In the genomic region with DNA sequence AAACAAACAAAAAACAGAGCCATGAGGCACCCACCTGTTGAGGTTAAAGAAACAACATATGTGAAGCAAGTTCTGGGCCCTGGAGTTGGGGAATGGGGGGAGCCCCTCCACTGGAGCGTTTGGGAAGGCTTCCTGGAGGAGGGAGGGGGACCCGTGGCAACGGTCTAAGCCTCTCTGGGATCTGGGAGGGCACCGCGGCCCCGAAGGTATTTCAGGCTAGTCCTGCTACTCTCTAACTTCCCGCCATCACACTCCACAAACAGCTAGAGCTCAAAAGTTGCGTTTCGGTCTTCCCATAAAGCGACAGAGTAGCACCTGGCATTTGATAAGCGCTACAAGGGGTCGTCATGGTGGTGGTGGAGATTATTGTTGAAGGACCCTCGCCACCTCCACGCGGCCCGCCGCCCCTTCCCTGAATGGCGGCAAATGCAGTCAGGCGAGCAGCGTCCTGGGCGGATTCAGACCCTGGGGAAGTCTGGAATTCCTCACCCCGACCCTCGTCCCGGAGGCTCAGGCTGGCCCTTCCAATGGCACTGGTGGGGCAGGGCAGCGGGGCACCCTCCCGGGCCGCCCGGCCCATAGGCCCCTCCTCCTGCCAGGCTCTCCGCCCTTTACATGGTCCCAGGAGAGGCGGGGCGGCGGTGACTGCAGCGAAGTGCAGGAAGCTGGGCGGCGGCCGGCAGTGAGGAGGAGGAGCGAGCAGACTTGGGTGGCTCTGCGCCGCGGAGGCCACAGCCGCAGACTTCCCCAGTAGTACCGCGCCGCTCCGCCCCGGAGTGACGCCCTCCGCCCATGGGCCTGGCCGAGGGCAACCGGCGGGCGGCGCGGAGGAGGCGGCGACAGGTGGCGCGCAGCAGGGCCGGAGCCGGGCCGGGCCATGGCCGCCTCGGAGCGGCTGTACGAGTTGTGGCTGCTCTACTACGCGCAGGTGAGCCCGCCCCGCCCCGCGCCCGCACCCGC, we compare ENCODE assay signal across 8 cellular contexts. TPM values are rescaled to one million over a fixed set of nuclear protein-coding genes. Genes with fewer than 3 reads are reported as not detected.
DNase-seq lines count a peak whose midpoint lies in the region; ATAC-seq and TF ChIP-seq lines count a peak whose summit lies in the region.

A gene with protein sequence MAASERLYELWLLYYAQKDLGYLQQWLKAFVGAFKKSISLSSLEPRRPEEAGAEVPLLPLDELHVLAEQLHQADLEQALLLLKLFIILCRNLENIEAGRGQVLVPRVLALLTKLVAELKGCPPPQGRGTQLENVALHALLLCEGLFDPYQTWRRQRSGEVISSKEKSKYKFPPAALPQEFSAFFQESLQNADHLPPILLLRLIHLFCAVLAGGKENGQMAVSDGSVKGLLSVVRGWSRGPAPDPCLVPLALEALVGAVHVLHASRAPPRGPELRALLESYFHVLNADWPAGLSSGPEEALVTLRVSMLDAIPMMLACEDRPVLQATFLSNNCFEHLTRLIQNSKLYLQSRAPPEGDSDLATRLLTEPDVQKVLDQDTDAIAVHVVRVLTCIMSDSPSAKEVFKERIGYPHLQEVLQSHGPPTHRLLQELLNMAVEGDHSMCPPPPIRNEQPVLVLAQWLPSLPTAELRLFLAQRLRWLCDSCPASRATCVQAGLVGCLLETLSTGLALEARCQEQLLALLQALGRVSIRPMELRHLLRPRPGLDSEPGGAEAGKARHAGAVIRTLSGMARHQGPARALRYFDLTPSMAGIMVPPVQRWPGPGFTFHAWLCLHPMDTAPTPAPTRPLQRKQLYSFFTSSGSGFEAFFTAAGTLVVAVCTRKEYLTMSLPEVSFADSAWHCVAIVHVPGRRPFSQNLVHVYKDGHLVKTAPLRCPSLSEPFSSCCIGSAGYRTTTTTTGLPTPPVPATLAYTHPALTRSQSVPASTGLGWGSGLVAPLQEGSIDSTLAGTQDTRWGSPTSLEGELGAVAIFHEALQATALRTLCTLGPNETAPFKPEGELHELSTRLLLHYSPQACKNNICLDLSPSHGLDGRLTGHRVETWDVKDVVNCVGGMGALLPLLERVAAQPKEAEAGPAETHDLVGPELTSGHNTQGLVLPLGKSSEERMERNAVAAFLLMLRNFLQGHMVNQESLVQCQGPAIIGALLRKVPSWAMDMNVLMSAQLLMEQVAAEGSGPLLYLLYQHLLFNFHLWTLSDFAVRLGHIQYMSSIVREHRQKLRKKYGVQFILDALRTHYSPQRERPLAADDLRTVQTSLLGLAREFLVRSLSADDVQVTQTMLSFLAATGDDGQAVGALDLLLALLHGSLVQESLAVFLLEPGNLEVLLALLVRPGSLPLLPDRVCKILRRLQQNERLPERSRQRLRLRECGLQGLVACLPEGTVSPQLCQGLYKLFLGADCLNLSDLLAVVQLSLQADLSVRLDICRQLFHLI (N-terminal part only) (plus strand): TSS at position 682 of the 960 bp plus-strand sequence. CDS start 196 bp downstream, at position 878.

- peak within 1 kb of the TSS; percentile 87 for H3K4me3 Mint-ChIP-seq in activated T-cell treated with anti-CD3 and anti-CD28 coated beads, Interleukin-2, amount 50 U/mL, for 24 hours

- ATAC-seq in GM21717 (IDR thresholded peaks at IDR 0.05; ENCODE audit: unreplicated experiment): peak; percentile 55
- peak; percentile 78 for ATAC-seq in esophagus mucosa

- H3K27me3 Mint-ChIP-seq in activated T-cell treated with anti-CD3 and anti-CD28 coated beads, Interleukin-2, amount 50 U/mL, for 24 hours: no peaks in the 10 kb centered on the region

- H3K36me3 Mint-ChIP-seq in activated T-cell treated with anti-CD3 and anti-CD28 coated beads, Interleukin-2, amount 50 U/mL, for 24 hours (ENCODE audit: low read depth): peaks cover 35% of the 10 kb centered on the region

- H3K4me3 ChIP-seq in Jurkat, Clone E6-1 (ENCODE audit: low read length): peak within 1 kb of the TSS; percentile 86
- H3K4me3 ChIP-seq in muscle layer of duodenum (ENCODE audit: low read depth in 1 of 2, low read length in 2 of 2): peak within 1 kb of the TSS; percentile 76 to 86

- DNase-seq in DMS53 treated with DMSO at 0.1 percent for 48 hours (lab: John Stamatoyannopoulos, UW; ENCODE audit: unreplicated experiment): peak; percentile 69
- peak; percentile 89 for DNase-seq in Jurkat, Clone E6-1 (ENCODE audit: low read depth, low spot score)
- DNase-seq in activated T-cell treated with anti-CD3 and anti-CD28 coated beads, Interleukin-2, amount 50 U/mL, for 24 hours: peak; percentile 96
- DNase-seq in stimulated activated CD8-positive, alpha-beta memory T cell treated with anti-CD3 and anti-CD28 coated beads, Interleukin-7, amount 100 ng/mL, for 24 hours (ENCODE audit: low read depth): peak; percentile 90

- peak within 1 kb of the TSS; percentile 94 for H3K27ac Mint-ChIP-seq in activated T-cell treated with anti-CD3 and anti-CD28 coated beads, Interleukin-2, amount 50 U/mL, for 24 hours

- H3K36me3 ChIP-seq in muscle layer of duodenum (ENCODE audit: control insufficient read depth in 1 of 2, insufficient read depth in 2 of 2, low read length in 2 of 2): peaks cover 0 to 3% of the 10 kb centered on the region in 2 donors

- H3K9me3 ChIP-seq in muscle layer of duodenum (ENCODE audit: control insufficient read depth in 1 of 2, low read length in 2 of 2): no peaks in the 10 kb centered on the region

- H3K27me3 ChIP-seq in muscle layer of duodenum (ENCODE audit: low read depth, low read length): no peaks in the 10 kb centered on the region

- peaks cover 9 to 42% of the 10 kb centered on the region in 2 donors for H3K4me1 ChIP-seq in muscle layer of duodenum (ENCODE audit: control insufficient read depth in 1 of 2, insufficient read depth in 2 of 2, low read length in 2 of 2)

- no peaks in the 10 kb centered on the region for H3K9me3 Mint-ChIP-seq in activated T-cell treated with anti-CD3 and anti-CD28 coated beads, Interleukin-2, amount 50 U/mL, for 24 hours

- H3K4me1 Mint-ChIP-seq in activated T-cell treated with anti-CD3 and anti-CD28 coated beads, Interleukin-2, amount 50 U/mL, for 24 hours (ENCODE audit: low read depth): peaks cover 66% of the 10 kb centered on the region

- peak within 1 kb of the TSS; percentile 94 for H3K27ac ChIP-seq in muscle layer of duodenum (ENCODE audit: low read length)

TF ChIP-seq in PFSK-1, 5 proteins besides CTCF, POLR2A, EP300 and RAD21:
- TF ChIP-seq, protein P1, sequence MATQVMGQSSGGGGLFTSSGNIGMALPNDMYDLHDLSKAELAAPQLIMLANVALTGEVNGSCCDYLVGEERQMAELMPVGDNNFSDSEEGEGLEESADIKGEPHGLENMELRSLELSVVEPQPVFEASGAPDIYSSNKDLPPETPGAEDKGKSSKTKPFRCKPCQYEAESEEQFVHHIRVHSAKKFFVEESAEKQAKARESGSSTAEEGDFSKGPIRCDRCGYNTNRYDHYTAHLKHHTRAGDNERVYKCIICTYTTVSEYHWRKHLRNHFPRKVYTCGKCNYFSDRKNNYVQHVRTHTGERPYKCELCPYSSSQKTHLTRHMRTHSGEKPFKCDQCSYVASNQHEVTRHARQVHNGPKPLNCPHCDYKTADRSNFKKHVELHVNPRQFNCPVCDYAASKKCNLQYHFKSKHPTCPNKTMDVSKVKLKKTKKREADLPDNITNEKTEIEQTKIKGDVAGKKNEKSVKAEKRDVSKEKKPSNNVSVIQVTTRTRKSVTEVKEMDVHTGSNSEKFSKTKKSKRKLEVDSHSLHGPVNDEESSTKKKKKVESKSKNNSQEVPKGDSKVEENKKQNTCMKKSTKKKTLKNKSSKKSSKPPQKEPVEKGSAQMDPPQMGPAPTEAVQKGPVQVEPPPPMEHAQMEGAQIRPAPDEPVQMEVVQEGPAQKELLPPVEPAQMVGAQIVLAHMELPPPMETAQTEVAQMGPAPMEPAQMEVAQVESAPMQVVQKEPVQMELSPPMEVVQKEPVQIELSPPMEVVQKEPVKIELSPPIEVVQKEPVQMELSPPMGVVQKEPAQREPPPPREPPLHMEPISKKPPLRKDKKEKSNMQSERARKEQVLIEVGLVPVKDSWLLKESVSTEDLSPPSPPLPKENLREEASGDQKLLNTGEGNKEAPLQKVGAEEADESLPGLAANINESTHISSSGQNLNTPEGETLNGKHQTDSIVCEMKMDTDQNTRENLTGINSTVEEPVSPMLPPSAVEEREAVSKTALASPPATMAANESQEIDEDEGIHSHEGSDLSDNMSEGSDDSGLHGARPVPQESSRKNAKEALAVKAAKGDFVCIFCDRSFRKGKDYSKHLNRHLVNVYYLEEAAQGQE (IDR thresholded peaks at IDR 0.05; ENCODE audit: insufficient read depth in 1 of 2, low read depth in 2 of 2, low read length in 2 of 2): peak in 1 of 2 experiments; percentile 13; a peak in 1 of 4 replicates
- peak; percentile 24; the same call in 1 of the 2 replicates for TF ChIP-seq POLR2AphosphoS5 (IDR thresholded peaks at IDR 0.05; ENCODE audit: low read depth, low read length)
- peak; percentile 75; the same call in 1 of the 2 replicates for TF ChIP-seq TAF1 (IDR thresholded peaks at IDR 0.05; ENCODE audit: borderline replicate concordance, insufficient read depth, low read length)
- no peak for TF ChIP-seq FOXP2 (optimal IDR thresholded peaks at IDR 0.05; ENCODE audit: borderline replicate concordance, extremely low read depth, extremely low read length, insufficient read depth)
- TF ChIP-seq SIN3A (IDR thresholded peaks at IDR 0.05; ENCODE audit: borderline replicate concordance, insufficient read depth, low read length): no peak

RNA-seq across cellular contexts. Expression of the gene that starts here (rescaled TPM):
- polyA plus RNA-seq in Jurkat, Clone E6-1 (2012; ENCODE audit: insufficient read depth, insufficient read length): 116 TPM
- polyA plus RNA-seq in PFSK-1 (2012; ENCODE audit: insufficient read length, low read depth): 34.4 TPM
- 117 TPM for total RNA-seq in esophagus mucosa

Comparison
In these comparisons a context has a peak if more than half of its experiments do, and no peak if none do; other contexts are left out.
1. Peak in every context shown above with its lines: DNase-seq, ATAC-seq, H3K4me3 ChIP-seq and H3K27ac ChIP-seq.